8 cellular contexts compared by ENCODE assay signal in the genomic region with DNA sequence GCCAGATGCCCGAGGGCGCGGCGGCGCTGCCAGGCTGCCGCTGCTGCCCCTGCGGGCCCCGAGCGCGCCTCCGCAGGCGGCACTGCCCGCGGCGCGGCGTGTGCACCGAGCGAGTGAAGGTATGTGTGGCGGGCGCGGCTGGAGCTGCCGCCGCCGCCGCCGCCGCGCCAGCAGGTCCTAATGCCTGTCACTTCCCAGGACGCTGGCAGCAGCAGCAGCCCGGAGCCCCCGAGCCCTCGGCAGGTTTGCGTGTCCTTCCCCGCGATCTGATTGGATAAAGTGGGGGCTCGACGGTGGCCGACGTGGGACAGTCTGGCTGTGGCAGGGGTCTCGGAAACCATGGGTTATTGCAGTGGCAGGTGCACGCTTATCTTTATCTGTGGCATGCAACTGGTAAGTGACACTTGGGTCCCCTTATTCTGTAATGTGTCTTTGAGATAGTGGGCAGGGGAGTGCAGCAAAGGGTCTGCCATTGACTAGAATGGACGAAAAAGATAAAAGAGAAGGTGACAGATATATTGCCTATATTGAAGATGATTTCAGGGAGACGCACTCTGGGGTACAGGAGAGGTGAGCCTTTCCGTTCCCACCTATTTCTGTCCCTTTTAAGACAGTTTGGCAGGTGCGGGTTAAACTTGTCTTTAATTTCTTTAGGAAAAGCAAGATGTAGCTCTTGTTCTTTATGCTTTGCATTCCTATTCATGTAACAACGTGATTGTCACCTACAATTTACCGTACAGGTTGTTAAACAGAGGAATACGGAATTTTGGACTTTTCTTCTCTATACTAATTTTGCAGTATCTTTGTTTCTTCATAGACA. TPM values are rescaled to one million over a fixed set of nuclear protein-coding genes. Genes with fewer than 3 reads are reported as not detected.
DNase-seq lines count a peak whose midpoint lies in the region; ATAC-seq, FAIRE-seq and TF ChIP-seq lines count a peak whose summit lies in the region.

A gene (plus strand): TSS at position 4 of the 820 bp plus-strand sequence.

- H3K36me3 Mint-ChIP-seq in CD8-positive, alpha-beta memory T cell, result no peaks in the 10 kb centered on the region

- H3K4me3 ChIP-seq in CD8-positive, alpha-beta memory T cell (ENCODE audit: low read length), result no peak within 1 kb of the TSS
- peak within 1 kb of the TSS; percentile 61 to 72 for H3K4me3 ChIP-seq in muscle layer of duodenum (ENCODE audit: low read depth in 1 of 2, low read length in 2 of 2)

- FAIRE-seq in urothelium cell line (lab: Jason Lieb, UNC), result no peak

- H3K4me1 Mint-ChIP-seq in CD8-positive, alpha-beta memory T cell, result peaks cover 6 to 16% (median 6%) of the 10 kb centered on the region in 3 donors

- POLR2A ChIA-PET in CD8-positive, alpha-beta memory T cell (lab: Charles Lee), result no interaction called here

- H3K9me3 Mint-ChIP-seq in CD8-positive, alpha-beta memory T cell, result peaks cover 0 to 7% (median 0%) of the 10 kb centered on the region in 5 donors

- H3K27ac Mint-ChIP-seq in CD8-positive, alpha-beta memory T cell, result peak within 1 kb of the TSS in 1 of 8 donors; percentile 59

- peak; percentile 23 for ATAC-seq in GM19395 (IDR thresholded peaks at IDR 0.05; ENCODE audit: unreplicated experiment)

- H3K27me3 Mint-ChIP-seq in CD8-positive, alpha-beta memory T cell, result peaks cover 25 to 47% of the 10 kb centered on the region in 2 donors

- no peak within 1 kb of the TSS for H3K27ac ChIP-seq in CD8-positive, alpha-beta memory T cell (ENCODE audit: low read depth, low read length)
- H3K27ac ChIP-seq in muscle layer of duodenum (ENCODE audit: low read length), result no peak within 1 kb of the TSS

- no peaks in the 10 kb centered on the region for H3K4me1 ChIP-seq in CD8-positive, alpha-beta memory T cell (ENCODE audit: insufficient read depth, low read length)
- peaks cover 0 to 9% of the 10 kb centered on the region in 2 donors for H3K4me1 ChIP-seq in muscle layer of duodenum (ENCODE audit: control insufficient read depth in 1 of 2, insufficient read depth in 2 of 2, low read length in 2 of 2)

- no peaks in the 10 kb centered on the region for H3K9me3 ChIP-seq in CD8-positive, alpha-beta memory T cell (ENCODE audit: low read length)
- H3K9me3 ChIP-seq in muscle layer of duodenum (ENCODE audit: control insufficient read depth in 1 of 2, low read length in 2 of 2), result no peaks in the 10 kb centered on the region

- H3K27me3 ChIP-seq in CD8-positive, alpha-beta memory T cell (ENCODE audit: insufficient read depth, low read length, poor library complexity, severe bottlenecking), result no peaks in the 10 kb centered on the region
- no peaks in the 10 kb centered on the region for H3K27me3 ChIP-seq in muscle layer of duodenum (ENCODE audit: low read depth, low read length)

- no peak for TF ChIP-seq POLR2A in erythroblast (IDR thresholded peaks at IDR 0.05; ENCODE audit: low read length)

- H3K36me3 ChIP-seq in CD8-positive, alpha-beta memory T cell (ENCODE audit: insufficient read depth, low read length), result no peaks in the 10 kb centered on the region
- H3K36me3 ChIP-seq in muscle layer of duodenum (ENCODE audit: control insufficient read depth in 1 of 2, insufficient read depth in 2 of 2, low read length in 2 of 2), result no peaks in the 10 kb centered on the region

- CTCF ChIA-PET in CD8-positive, alpha-beta memory T cell (lab: Charles Lee), result no interaction called here

- peak within 1 kb of the TSS in 6 of 7 donors; percentile 39 to 67 (median 60) for H3K4me3 Mint-ChIP-seq in CD8-positive, alpha-beta memory T cell

- DNase-seq in CD8-positive, alpha-beta memory T cell, result no peak
- DNase-seq in HK-2 (ENCODE audit: unreplicated experiment) (peak; percentile 23), SW480 (ENCODE audit: low spot score) (peak; percentile 13), erythroblast (lab: John Stamatoyannopoulos, UW) (peak; percentile 20 to 42), urothelium cell line (ENCODE audit: low spot score) (peak; percentile 16), OCI-M2 (lab: John Stamatoyannopoulos, UW; ENCODE audit: unreplicated experiment) (no peak)

RNA-seq across cellular contexts. Expression of the gene that starts here (rescaled TPM):
- total RNA-seq in CD8-positive, alpha-beta memory T cell, result not detected
- polyA plus RNA-seq in CD8-positive, alpha-beta memory T cell, result not detected

Comparison
In these comparisons a context has a peak if more than half of its experiments do, and no peak if none do; other contexts are left out.
1. DNase-seq: peak in HK-2 (single experiment), SW480 (single experiment), erythroblast (2 of 2) and urothelium cell line (single experiment); none in CD8-positive, alpha-beta memory T cell (0 of 5) and OCI-M2 (single experiment).